Comparison of ENCODE assay signal across 7 cellular contexts in the genomic region with DNA sequence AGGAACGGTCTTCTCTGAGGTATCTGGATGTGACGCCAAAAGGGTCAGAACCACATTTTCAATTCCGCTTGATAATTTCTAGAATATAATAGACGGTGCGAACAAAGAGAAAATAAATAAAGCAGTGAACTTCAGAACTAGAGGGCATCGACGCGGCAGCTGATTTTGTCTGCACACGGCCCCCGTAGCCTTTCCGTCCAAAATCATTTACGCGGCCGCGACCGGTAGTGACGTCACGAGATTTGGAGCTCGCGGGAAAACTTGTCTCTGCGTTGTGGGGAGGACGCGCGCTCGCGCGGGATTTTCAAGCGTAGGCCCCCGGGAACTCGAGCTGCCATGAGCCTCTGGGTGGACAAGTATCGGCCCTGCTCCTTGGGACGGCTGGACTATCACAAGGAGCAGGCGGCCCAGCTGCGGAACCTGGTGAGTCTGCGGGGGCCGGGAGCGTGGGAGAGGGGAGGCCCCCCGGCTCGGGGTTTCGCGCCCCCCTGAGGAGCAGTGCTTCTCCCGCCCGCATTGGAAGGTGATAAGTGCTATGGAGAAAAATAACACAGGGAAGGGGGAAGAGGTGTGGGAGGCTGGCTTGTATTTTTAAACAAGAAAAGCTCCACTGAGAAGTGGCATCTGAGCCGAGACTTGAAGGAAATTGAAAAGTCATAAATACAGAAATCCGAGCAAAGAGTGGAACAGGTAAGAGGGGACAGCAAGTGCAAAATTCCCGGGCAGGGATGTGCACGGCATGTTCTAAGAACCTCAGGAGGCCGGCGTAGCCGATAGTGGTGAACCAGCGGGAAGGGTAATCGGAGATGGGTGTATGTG. TPM values are rescaled to one million over a fixed set of nuclear protein-coding genes. Genes with fewer than 3 reads are reported as not detected.
A peak's percentile ranks its signal among the peaks of the same experiment; 100 is the strongest.
DNase-seq lines count a peak whose midpoint lies in the region; ATAC-seq, FAIRE-seq and TF ChIP-seq lines count a peak whose summit lies in the region.

A gene with protein sequence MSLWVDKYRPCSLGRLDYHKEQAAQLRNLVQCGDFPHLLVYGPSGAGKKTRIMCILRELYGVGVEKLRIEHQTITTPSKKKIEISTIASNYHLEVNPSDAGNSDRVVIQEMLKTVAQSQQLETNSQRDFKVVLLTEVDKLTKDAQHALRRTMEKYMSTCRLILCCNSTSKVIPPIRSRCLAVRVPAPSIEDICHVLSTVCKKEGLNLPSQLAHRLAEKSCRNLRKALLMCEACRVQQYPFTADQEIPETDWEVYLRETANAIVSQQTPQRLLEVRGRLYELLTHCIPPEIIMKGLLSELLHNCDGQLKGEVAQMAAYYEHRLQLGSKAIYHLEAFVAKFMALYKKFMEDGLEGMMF (plus strand): TSS at position 307 of the 819 bp plus-strand sequence. CDS start 30 bp downstream, at position 337.

- H3K9me2 ChIP-seq in hepatocyte (replicated peaks; ENCODE audit: insufficient read depth) = no peaks in the 10 kb centered on the region

- no peaks in the 10 kb centered on the region for H3K36me3 ChIP-seq in hepatocyte (replicated peaks; ENCODE audit: insufficient read depth, low read depth)

- H3K4me2 ChIP-seq in hepatocyte = peak within 1 kb of the TSS; percentile 80

- in situ Hi-C loops in astrocyte of the spinal cord (cut with HindIII; ENCODE audit: low sequenced_read_pairs) = no loop called here

- H3K79me2 ChIP-seq in hepatocyte = peaks cover 14% of the 10 kb centered on the region

- H3K4me3 ChIP-seq in astrocyte of the spinal cord (ENCODE audit: low read depth, low read length) = peak within 1 kb of the TSS; percentile 90
- peak within 1 kb of the TSS; percentile 64 for H3K4me3 ChIP-seq in hepatocyte

- peak; percentile 96 for FAIRE-seq in GM18507 (lab: Jason Lieb, UNC)

- H3K4me1 ChIP-seq in hepatocyte (ENCODE audit: insufficient read depth) = no peaks in the 10 kb centered on the region

- H3K27me3 ChIP-seq in hepatocyte = no peaks in the 10 kb centered on the region

- H3K27ac ChIP-seq in hepatocyte = peak within 1 kb of the TSS; percentile 86

- 2% methylated on average over 52 of the region's 52 CpGs for WGBS in hepatocyte (ENCODE audit: low lambda C conversion rate, missing lambda C conversion rate)

- peak; percentile 95 for ATAC-seq in HG02981 (IDR thresholded peaks at IDR 0.05; ENCODE audit: unreplicated experiment)

- H4K20me1 ChIP-seq in hepatocyte (ENCODE audit: insufficient read depth, poor library complexity, severe bottlenecking) = no peaks in the 10 kb centered on the region

- TF ChIP-seq CTCF in astrocyte of the spinal cord (IDR thresholded peaks at IDR 0.05; ENCODE audit: low read depth, low read length) (no peak), hepatocyte (IDR thresholded peaks at IDR 0.05; ENCODE audit: poor library complexity) (no peak)

- peak within 1 kb of the TSS; percentile 98 for H2AFZ ChIP-seq in hepatocyte

- no peaks in the 10 kb centered on the region for H3K9me3 ChIP-seq in hepatocyte (ENCODE audit: low read depth)

- DNase-seq in GM18507 (ENCODE audit: extremely low spot score, insufficient read length, low read depth) = peak; percentile 80
- peak; percentile 93 to 95 for DNase-seq in NCI-H2081 (lab: John Stamatoyannopoulos, UW)
- peak; percentile 78 for DNase-seq in T1000 (lab: John Stamatoyannopoulos, UW)
- DNase-seq in astrocyte of the spinal cord (ENCODE audit: low read depth, low spot score) = peak; percentile 97
- DNase-seq in hepatocyte (ENCODE audit: low spot score) = peak; percentile 96
- peak; percentile 96 for DNase-seq in retina

RNA-seq across cellular contexts. Expression of the gene that starts here (rescaled TPM):
- 10.9 and 14.2 TPM in 2 replicates for total RNA-seq in hepatocyte
- polyA plus RNA-seq in hepatocyte = 6.8 and 7.2 TPM in 2 replicates

Comparison
In these comparisons a context has a peak if more than half of its experiments do, and no peak if none do; other contexts are left out.
1. Peak in every context shown above with its lines: DNase-seq, ATAC-seq, H3K4me3 ChIP-seq and H3K27ac ChIP-seq.